ENCODE assay signal across 1 cellular context in genomic region chr7:106862317-106863183, GRCh38.
TF ChIP-seq lines count a peak whose summit lies in the region.

No MANE protein-coding gene starts in this region.

TF ChIP-seq in SK-N-SH, 30 proteins besides CTCF, POLR2A, EP300 and RAD21 (continued from another document):
- TF ChIP-seq PBX3 (IDR thresholded peaks at IDR 0.05) (no peak), TAF1 (IDR thresholded peaks at IDR 0.05; ENCODE audit: borderline replicate concordance, low read depth, low read length) (no peak), NFIC (IDR thresholded peaks at IDR 0.05; ENCODE audit: borderline replicate concordance) (no peak), GATA2 (CRISPR knock-in tag; IDR thresholded peaks at IDR 0.05) (no peak)
